In genomic region chr12:82694276-82694675, GRCh38 we compare ENCODE assay signal across 28 cellular contexts.
"Had no signal": no experiment of that assay in that cellular context is flagged by ENCODE, and none has a peak within 500 bp of the region (broad histone marks: within the 10 kb centered on the region; RNA-seq: fewer than 3 reads in every experiment).

No MANE protein-coding gene starts in this region.

- H3K36me3 ChIP-seq: ascending aorta, cardiac muscle cell had no signal

- ATAC-seq: activated CD4-positive, alpha-beta T cell treated with anti-CD3 and anti-CD28 coated beads for 36 hours; activated CD8-positive, alpha-beta memory T cell treated with anti-CD3 and anti-CD28 coated beads, Interleukin-2, amount 10 ng/mL, durations not matched to agents 7 days and 5 days; activated CD8-positive, alpha-beta T cell treated with anti-CD3 and anti-CD28 coated beads, Interleukin-2, amount 10 ng/mL, durations not matched to agents 7 days and 5 days; activated naive CD8-positive, alpha-beta T cell treated with anti-CD3 and anti-CD28 coated beads, Interleukin-2, amount 50 U/mL, for 24 hours had no signal

- H3K4me1 ChIP-seq: ascending aorta had no signal

- H3K27me3 ChIP-seq: ascending aorta, cardiac muscle cell had no signal

- DNase-seq: activated B cell treated with CpG ODN at 0.5 μM for 24 hours; activated CD4-positive, alpha-beta memory T cell treated with anti-CD3 and anti-CD28 coated beads, Interleukin-2, amount 10 ng/mL, durations not matched to agents 7 days and 5 days; activated CD4-positive, alpha-beta T cell treated with anti-CD3 and anti-CD28 coated beads for 1 hour; activated CD4-positive, alpha-beta T cell treated with anti-CD3 and anti-CD28 coated beads for 36 hours; activated CD4-positive, alpha-beta T cell treated with anti-CD3 and anti-CD28 coated beads for 48 hours; activated CD4-positive, alpha-beta T cell treated with anti-CD3 and anti-CD28 coated beads, Interleukin-2, amount 10 ng/mL, durations not matched to agents 7 days and 5 days; activated CD4-positive, alpha-beta T cell treated with anti-CD3 and anti-CD28 coated beads, Interleukin-2, amount 50 U/mL, for 48 hours; activated CD8-positive, alpha-beta memory T cell treated with anti-CD3 and anti-CD28 coated beads for 24 hours; activated CD8-positive, alpha-beta memory T cell treated with anti-CD3 and anti-CD28 coated beads, Interleukin-2, amount 10 ng/mL, durations not matched to agents 7 days and 5 days; activated CD8-positive, alpha-beta memory T cell treated with anti-CD3 and anti-CD28 coated beads, Interleukin-2, amount 50 U/mL, for 48 hours; activated CD8-positive, alpha-beta T cell treated with anti-CD3 and anti-CD28 coated beads, Interleukin-2, amount 10 ng/mL, durations not matched to agents 7 days and 5 days; activated effector memory CD4-positive, alpha-beta T cell treated with Interleukin-2 at 50 U/mL for 16 hours; activated gamma-delta T cell; activated naive CD4-positive, alpha-beta T cell treated with anti-CD3 and anti-CD28 coated beads, Interleukin-2, amount 10 ng/mL, durations not matched to agents 7 days and 5 days; activated naive CD4-positive, alpha-beta T cell treated with Interleukin-2 at 50 U/mL for 16 hours; activated naive CD8-positive, alpha-beta T cell treated with anti-CD3 and anti-CD28 coated beads, Interleukin-2, amount 10 ng/mL, durations not matched to agents 7 days and 5 days; activated naive CD8-positive, alpha-beta T cell treated with anti-CD3 and anti-CD28 coated beads, Interleukin-2, amount 50 U/mL, for 24 hours; activated T-cell treated with anti-CD3 and anti-CD28 coated beads, Interleukin-2, amount 50 U/mL, for 24 hours; activated T-cell treated with anti-CD3 and anti-CD28 coated beads, Interleukin-2, amount 50 U/mL, for 48 hours; amygdala; anterior cingulate cortex; caudate nucleus; cerebellar nuclear complex; T-helper 2 cell; T-helper 9 cell had no signal

- H3K27ac ChIP-seq: ascending aorta, cardiac muscle cell, VCaP had no signal

- H3K9me3 ChIP-seq: ascending aorta had no signal

- H3K4me3 ChIP-seq: ascending aorta, cardiac muscle cell had no signal
